In the genomic region with DNA sequence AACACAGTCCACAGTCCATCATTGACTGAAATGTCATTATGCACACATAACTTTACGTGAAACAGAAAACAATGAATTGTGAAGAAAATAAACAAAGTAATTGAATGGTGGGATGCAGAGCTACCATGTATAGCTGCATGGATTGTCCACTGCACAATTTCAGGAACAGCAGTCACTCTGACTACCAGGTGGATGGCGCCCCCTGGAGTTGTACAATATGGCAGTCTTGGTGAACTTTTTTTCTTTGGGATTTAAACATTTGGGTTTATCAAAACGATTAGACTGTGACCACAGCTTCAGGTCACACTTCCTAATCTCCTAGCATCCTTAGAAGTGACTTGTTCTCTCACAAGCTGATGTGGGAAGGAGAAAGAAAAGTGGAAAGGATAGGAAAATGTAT, we compare ENCODE assay signal across 8 cellular contexts. TPM values are rescaled to one million over a fixed set of nuclear protein-coding genes. Genes with fewer than 3 reads are reported as not detected.
DNase-seq lines count a peak whose midpoint lies in the region; FAIRE-seq and TF ChIP-seq lines count a peak whose summit lies in the region.

No MANE protein-coding gene starts in this region.

- no peak overlapping the region for H3K27ac ChIP-seq in hepatocyte

- WGBS in hepatocyte (ENCODE audit: low lambda C conversion rate, missing lambda C conversion rate), result 72% methylated on average over 3 of the region's 3 CpGs

- no peak overlapping the region for H3K4me3 ChIP-seq in Caco-2 (ENCODE audit: low read depth, low read length)
- H3K4me3 ChIP-seq in hepatocyte, result no peak overlapping the region

- DNase-seq in Caco-2 (peak; percentile 31 to 35), HT1080 (ENCODE audit: low read depth) (peak; percentile 7), hepatocyte (ENCODE audit: low spot score) (peak; percentile 15), 8988T (no peak), GM12891 (ENCODE audit: insufficient read length, low spot score) (no peak)
- DNase-seq in activated CD8-positive, alpha-beta memory T cell treated with anti-CD3 and anti-CD28 coated beads, Interleukin-2, amount 50 U/mL, for 48 hours, result peak; percentile 76
- peak in 2 of 3 donors; percentile 21 to 41 for DNase-seq in stimulated activated CD4-positive, alpha-beta T cell treated with anti-CD3 and anti-CD28 coated beads, TNF-alpha, amount 100 ng/mL, for 48 hours (ENCODE audit: low read depth in 3 of 3)
- DNase-seq in stimulated activated naive CD4-positive, alpha-beta T cell treated with Interleukin-2 at 50 U/mL for 16 hours (lab: John Stamatoyannopoulos, UW), result no peak

- H3K36me3 Mint-ChIP-seq in Caco-2 (ENCODE audit: insufficient read depth, unreplicated experiment), result no peaks in the 10 kb centered on the region

- H3K79me2 ChIP-seq in hepatocyte, result no peaks in the 10 kb centered on the region

- H3K9me3 Mint-ChIP-seq in Caco-2 (ENCODE audit: unreplicated experiment), result no peaks in the 10 kb centered on the region

- no TSS peak for BruUV-seq in Caco-2 (replicated peaks; lab: Mats Ljungman, UMichigan)

- no peak for TF ChIP-seq POLR2A in GM12891 (IDR thresholded peaks at IDR 0.05; ENCODE audit: low read depth, low read length)

- no peak for FAIRE-seq in GM12891 (lab: Jason Lieb, UNC)

- CTCF ChIA-PET in Caco-2 (lab: Charles Lee), result interaction anchor here (1.0 to 1.3 kb wide), 3 partner anchors 48 to 379 kb away, joined by 3 to 7 read pairs (median 3); no protein-coding TSS in a partner anchor

- TF ChIP-seq CTCF in Caco-2 (IDR thresholded peaks at IDR 0.05; ENCODE audit: insufficient read depth in 1 of 2, low read depth in 1 of 2, low read length in 1 of 2, severe bottlenecking in 1 of 2, unreplicated experiment in 1 of 2) (no peak), hepatocyte (IDR thresholded peaks at IDR 0.05; ENCODE audit: poor library complexity) (peak; percentile 29)

- H3K27me3 ChIP-seq in Caco-2 (replicated peaks; ENCODE audit: control insufficient read depth, insufficient read depth, low read length) (no peaks in the 10 kb centered on the region), hepatocyte (no peaks in the 10 kb centered on the region)

- H3K4me3 Mint-ChIP-seq in Caco-2 (ENCODE audit: unreplicated experiment), result no peak overlapping the region

- POLR2A ChIA-PET in Caco-2 (lab: Charles Lee), result no interaction called here

- no peak overlapping the region for H3K27ac Mint-ChIP-seq in Caco-2 (ENCODE audit: unreplicated experiment)

- no peaks in the 10 kb centered on the region for H3K9me2 ChIP-seq in hepatocyte (replicated peaks; ENCODE audit: insufficient read depth)

- no peaks in the 10 kb centered on the region for H3K9me3 ChIP-seq in Caco-2
- H3K9me3 ChIP-seq in hepatocyte (ENCODE audit: low read depth), result no peaks in the 10 kb centered on the region

- H3K27me3 Mint-ChIP-seq in Caco-2 (ENCODE audit: insufficient read depth, unreplicated experiment), result no peaks in the 10 kb centered on the region

- no peak overlapping the region for H2AFZ ChIP-seq in hepatocyte

- no peaks in the 10 kb centered on the region for H4K20me1 ChIP-seq in hepatocyte (ENCODE audit: insufficient read depth, poor library complexity, severe bottlenecking)

- intact Hi-C loops in Caco-2 (cut with micrococcal nuclease; ENCODE audit: unreplicated experiment), result loop anchor here (1.0 kb wide), 2 partner anchors 48 to 378 kb away; no protein-coding TSS in a partner anchor

- H3K4me1 ChIP-seq in Caco-2 (no peaks in the 10 kb centered on the region), hepatocyte (ENCODE audit: insufficient read depth) (no peaks in the 10 kb centered on the region)

- no peak overlapping the region for H3K4me2 ChIP-seq in hepatocyte

- peaks cover 7% of the 10 kb centered on the region for H3K4me1 Mint-ChIP-seq in Caco-2 (ENCODE audit: low read depth, unreplicated experiment)

- no peaks in the 10 kb centered on the region for H3K36me3 ChIP-seq in Caco-2 (ENCODE audit: control insufficient read depth, insufficient read depth, low read length)
- H3K36me3 ChIP-seq in hepatocyte (replicated peaks; ENCODE audit: insufficient read depth, low read depth), result no peaks in the 10 kb centered on the region

TF ChIP-seq in GM12891, 5 proteins besides CTCF, POLR2A, EP300 and RAD21:
- TF ChIP-seq POU2F2 (IDR thresholded peaks at IDR 0.05; ENCODE audit: low read depth, low read length) (no peak), PAX5 (IDR thresholded peaks at IDR 0.05; ENCODE audit: insufficient read depth, low read length, severe bottlenecking) (no peak), SPI1 (IDR thresholded peaks at IDR 0.05; ENCODE audit: low read depth, low read length) (no peak), TAF1 (IDR thresholded peaks at IDR 0.05; ENCODE audit: low read depth, low read length) (no peak), POLR2AphosphoS5 (IDR thresholded peaks at IDR 0.05; ENCODE audit: low read depth, low read length) (no peak)
TF ChIP-seq in GM12891: peak in this region for 0.

RNA-seq across cellular contexts. Expression of a gene that starts 48.9 kb away (rescaled TPM):
- 64.4 and 68.8 TPM in 2 replicates for total RNA-seq in Caco-2 (2022)
- 66.5 and 96.2 TPM in 2 replicates for total RNA-seq in HT1080 (2014; rRNA removed; shearing (Covaris generic))
- polyA plus RNA-seq in HT1080 (2015; cell fraction: cytosol; rRNA removed), result 39.7 and 51.8 TPM in 2 replicates
- polyA plus RNA-seq in HT1080 (2015; cell fraction: nucleus; rRNA removed), result 49.3 and 50.1 TPM in 2 replicates
- 86.6 and 93.2 TPM in 2 replicates for total RNA-seq in hepatocyte
- 30.3 and 42.0 TPM in 2 replicates for polyA plus RNA-seq in hepatocyte
- 15.4 TPM for polyA plus RNA-seq in GM12891 (2012; ENCODE audit: low read depth, missing spikeins)

Comparison
In these comparisons a context has a peak if more than half of its experiments do, and no peak if none do; other contexts are left out.
1. DNase-seq: peak in Caco-2 (2 of 2), HT1080 (single experiment), activated CD8-positive, alpha-beta memory T cell treated with anti-CD3 and anti-CD28 coated beads, Interleukin-2, amount 50 U/mL, for 48 hours (single experiment), hepatocyte (single experiment) and stimulated activated CD4-positive, alpha-beta T cell treated with anti-CD3 and anti-CD28 coated beads, TNF-alpha, amount 100 ng/mL, for 48 hours (2 of 3); none in 8988T (single experiment), GM12891 (single experiment) and stimulated activated naive CD4-positive, alpha-beta T cell treated with Interleukin-2 at 50 U/mL for 16 hours (single experiment).